26 cellular contexts compared by ENCODE assay signal in genomic region chr15:55970286-55970685, GRCh38.
"Had no signal": no experiment of that assay in that cellular context is flagged by ENCODE, and none has a peak within 500 bp of the region (broad histone marks: within the 10 kb centered on the region; RNA-seq: fewer than 3 reads in every experiment).

No MANE protein-coding gene starts in this region.

- DNase-seq: activated B cell treated with CpG ODN at 0.5 μM for 24 hours; activated CD4-positive, alpha-beta memory T cell treated with anti-CD3 and anti-CD28 coated beads for 36 hours; activated CD4-positive, alpha-beta T cell treated with anti-CD3 and anti-CD28 coated beads for 1 hour; activated CD4-positive, alpha-beta T cell treated with anti-CD3 and anti-CD28 coated beads, Interleukin-2, amount 10 ng/mL, durations not matched to agents 7 days and 5 days; activated CD8-positive, alpha-beta memory T cell treated with anti-CD3 and anti-CD28 coated beads for 24 hours; activated gamma-delta T cell; activated naive CD4-positive, alpha-beta T cell treated with anti-CD3 and anti-CD28 coated beads for 36 hours; activated T-cell treated with anti-CD3 and anti-CD28 coated beads, Interleukin-2, amount 50 U/mL, for 4 hours; amygdala; cerebellar nuclear complex; Kasumi-1; KBM-7; MV-4-11; NCI-H1092 treated with DMSO at 0.1 percent for 48 hours; NCI-H1417 treated with DMSO at 0.1 percent for 48 hours; NCI-H1694 treated with DMSO at 0.1 percent for 48 hours; NCI-H2081; NCI-H446; NCI-H524; SIG-M5; T-cell; T-helper 2 cell; T1000 had no signal

- FAIRE-seq: astrocyte, RCC 7860, TTC549 had no signal
